20 cellular contexts compared by ENCODE assay signal in the genomic region with DNA sequence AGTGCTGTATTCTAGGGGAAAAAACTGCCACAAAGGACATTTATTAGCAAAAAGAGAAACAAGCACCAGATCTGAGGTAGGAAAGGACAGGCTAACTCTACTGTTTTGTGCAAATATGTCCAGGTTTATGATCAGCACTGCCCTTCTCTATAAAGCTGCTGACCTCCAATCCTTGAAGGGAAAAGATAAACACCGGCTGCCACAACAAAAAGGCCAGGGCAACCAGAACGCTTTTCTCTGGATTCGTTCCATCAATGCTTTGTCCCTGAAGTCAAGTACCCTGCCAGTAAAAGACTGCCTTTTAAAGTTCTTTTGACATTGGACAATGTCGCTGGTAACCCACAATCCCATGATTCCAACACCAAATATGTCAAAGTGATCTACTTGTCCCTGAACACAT. TPM values are rescaled to one million over a fixed set of nuclear protein-coding genes. Genes with fewer than 3 reads are reported as not detected.
DNase-seq lines count a peak whose midpoint lies in the region; ATAC-seq and TF ChIP-seq lines count a peak whose summit lies in the region.
"Had no signal": no experiment of that assay in that cellular context is flagged by ENCODE, and none has a peak within 500 bp of the region (broad histone marks: within the 10 kb centered on the region; RNA-seq: fewer than 3 reads in every experiment).

No MANE protein-coding gene starts in this region.

- no peak overlapping the region for H3K4me3 ChIP-seq in left ventricle myocardium inferior
- H3K4me3 ChIP-seq: hepatocyte, neural progenitor cell, psoas muscle, testis had no signal

- H3K4me3 Mint-ChIP-seq in natural killer cell = no peak overlapping the region
- H3K4me3 Mint-ChIP-seq in natural killer cell treated with Interleukin-12 subunit alpha and Interleukin-12 subunit beta and Interleukin-15 and Interleukin-18, amount 100 ng/mL, for 72 hours = no peak overlapping the region
- H3K4me3 Mint-ChIP-seq in stimulated activated effector memory CD8-positive, alpha-beta T cell treated with anti-CD3 and anti-CD28 coated beads, Interleukin-12 subunit alpha, Interleukin-12 subunit beta, amount 100 ng/mL, for 72 hours = no peak overlapping the region
- H3K4me3 Mint-ChIP-seq: neural progenitor cell had no signal

- peaks cover 2 to 4% of the 10 kb centered on the region in 2 donors for H3K9me3 Mint-ChIP-seq in natural killer cell
- peaks cover 4% of the 10 kb centered on the region for H3K9me3 Mint-ChIP-seq in natural killer cell treated with Interleukin-12 subunit alpha and Interleukin-12 subunit beta and Interleukin-15 and Interleukin-18, amount 100 ng/mL, for 72 hours
- H3K9me3 Mint-ChIP-seq in stimulated activated effector memory CD8-positive, alpha-beta T cell treated with anti-CD3 and anti-CD28 coated beads, Interleukin-12 subunit alpha, Interleukin-12 subunit beta, amount 100 ng/mL, for 72 hours = peaks cover 7% of the 10 kb centered on the region

- no peak for ATAC-seq in natural killer cell
- no peak for ATAC-seq in natural killer cell treated with Interleukin-12 subunit alpha and Interleukin-12 subunit beta and Interleukin-15 and Interleukin-18, amount 100 ng/mL, for 72 hours
- ATAC-seq in stimulated activated effector memory CD8-positive, alpha-beta T cell treated with anti-CD3 and anti-CD28 coated beads, Interleukin-12 subunit alpha, Interleukin-12 subunit beta, amount 100 ng/mL, for 72 hours = no peak
- ATAC-seq: psoas muscle had no signal

- intact Hi-C loops in natural killer cell (cut with micrococcal nuclease) (no loop called here), left ventricle myocardium inferior (cut with micrococcal nuclease) (no loop called here)

- DNase-seq in natural killer cell (no peak), NCI-H774 (lab: John Stamatoyannopoulos, UW) (peak; percentile 39), left ventricle myocardium inferior (no peak), H4 (ENCODE audit: low spot score) (no peak), MV-4-11 (lab: John Stamatoyannopoulos, UW) (no peak), CD1c-positive myeloid dendritic cell (ENCODE audit: extremely low spot score) (no peak)
- no peak for DNase-seq in natural killer cell treated with Interleukin-12 subunit alpha and Interleukin-12 subunit beta and Interleukin-15 and Interleukin-18, amount 100 ng/mL, for 72 hours (ENCODE audit: low spot score)
- no peak for DNase-seq in stimulated activated effector memory CD8-positive, alpha-beta T cell treated with anti-CD3 and anti-CD28 coated beads, Interleukin-12 subunit alpha, Interleukin-12 subunit beta, amount 100 ng/mL, for 72 hours (ENCODE audit: low spot score in 2 of 2)
- DNase-seq: activated gamma-delta T cell, AML-193, islet precursor cell, mesendoderm, NCI-H146, NCI-H446 treated with DMSO at 0.1 percent for 48 hours, psoas muscle, T-helper 1 cell, testis, WERI-Rb-1 had no signal

- H3K27me3 ChIP-seq in left ventricle myocardium inferior (ENCODE audit: low read depth) = no peaks in the 10 kb centered on the region
- H3K27me3 ChIP-seq: hepatocyte, neural progenitor cell, testis had no signal

- TF ChIP-seq CTCF in natural killer cell (IDR thresholded peaks at IDR 0.05) = no peak
- TF ChIP-seq CTCF in left ventricle myocardium inferior (IDR thresholded peaks at IDR 0.05; ENCODE audit: borderline replicate concordance) = no peak

- H3K9me3 ChIP-seq in left ventricle myocardium inferior (replicated peaks) = peaks cover 15% of the 10 kb centered on the region
- H3K9me3 ChIP-seq: testis had no signal

- H3K27me3 Mint-ChIP-seq in natural killer cell (ENCODE audit: low read depth in 2 of 2) = no peaks in the 10 kb centered on the region
- no peaks in the 10 kb centered on the region for H3K27me3 Mint-ChIP-seq in natural killer cell treated with Interleukin-12 subunit alpha and Interleukin-12 subunit beta and Interleukin-15 and Interleukin-18, amount 100 ng/mL, for 72 hours

- peaks cover 81% of the 10 kb centered on the region for H3K4me1 ChIP-seq in left ventricle myocardium inferior

- H3K27ac Mint-ChIP-seq in natural killer cell = peak overlapping the region; percentile 55 to 71
- H3K27ac Mint-ChIP-seq in natural killer cell treated with Interleukin-12 subunit alpha and Interleukin-12 subunit beta and Interleukin-15 and Interleukin-18, amount 100 ng/mL, for 72 hours = no peak overlapping the region
- H3K27ac Mint-ChIP-seq in stimulated activated effector memory CD8-positive, alpha-beta T cell treated with anti-CD3 and anti-CD28 coated beads, Interleukin-12 subunit alpha, Interleukin-12 subunit beta, amount 100 ng/mL, for 72 hours = peak overlapping the region; percentile 36
- H3K27ac Mint-ChIP-seq: neural progenitor cell had no signal

- H3K36me3 Mint-ChIP-seq in natural killer cell = peaks cover 12% of the 10 kb centered on the region
- H3K36me3 Mint-ChIP-seq in natural killer cell treated with Interleukin-12 subunit alpha and Interleukin-12 subunit beta and Interleukin-15 and Interleukin-18, amount 100 ng/mL, for 72 hours = peaks cover 14% of the 10 kb centered on the region
- H3K36me3 Mint-ChIP-seq in stimulated activated effector memory CD8-positive, alpha-beta T cell treated with anti-CD3 and anti-CD28 coated beads, Interleukin-12 subunit alpha, Interleukin-12 subunit beta, amount 100 ng/mL, for 72 hours = peaks cover 63% of the 10 kb centered on the region

- peaks cover 67 to 80% of the 10 kb centered on the region in 2 donors for H3K4me1 Mint-ChIP-seq in natural killer cell
- H3K4me1 Mint-ChIP-seq in natural killer cell treated with Interleukin-12 subunit alpha and Interleukin-12 subunit beta and Interleukin-15 and Interleukin-18, amount 100 ng/mL, for 72 hours (ENCODE audit: low read depth in 2 of 2) = peaks cover 43 to 45% of the 10 kb centered on the region in 2 donors
- peaks cover 74% of the 10 kb centered on the region for H3K4me1 Mint-ChIP-seq in stimulated activated effector memory CD8-positive, alpha-beta T cell treated with anti-CD3 and anti-CD28 coated beads, Interleukin-12 subunit alpha, Interleukin-12 subunit beta, amount 100 ng/mL, for 72 hours
- H3K4me1 Mint-ChIP-seq: neural progenitor cell had no signal

- H3K27ac ChIP-seq in left ventricle myocardium inferior (replicated peaks) = peak overlapping the region; percentile 87
- H3K27ac ChIP-seq: hepatocyte, psoas muscle, testis, WERI-Rb-1 had no signal

- peaks cover 14% of the 10 kb centered on the region for H3K36me3 ChIP-seq in left ventricle myocardium inferior

RNA-seq across cellular contexts. Expression of a gene that starts 21.0 kb away (rescaled TPM):
- total RNA-seq in natural killer cell = 100 to 1,000 TPM; 138 to 160 (median 148) TPM
- 100 to 1,000 TPM in 1 of 2 donors, 10 to 100 TPM in 1; 92.1 to 102 TPM for total RNA-seq in natural killer cell treated with Interleukin-12 subunit alpha and Interleukin-12 subunit beta and Interleukin-15 and Interleukin-18, amount 100 ng/mL, for 72 hours
- 80.9 TPM for total RNA-seq in left ventricle myocardium inferior
- 102 and 113 TPM in 2 replicates for total RNA-seq in H4 (2014; rRNA removed; shearing (Covaris generic))

Comparison
In these comparisons a context has a peak if more than half of its experiments do, and no peak if none do; other contexts are left out.
1. H3K27ac Mint-ChIP-seq: peak in natural killer cell (2 of 2) and stimulated activated effector memory CD8-positive, alpha-beta T cell treated with anti-CD3 and anti-CD28 coated beads, Interleukin-12 subunit alpha, Interleukin-12 subunit beta, amount 100 ng/mL, for 72 hours (single experiment); none in natural killer cell treated with Interleukin-12 subunit alpha and Interleukin-12 subunit beta and Interleukin-15 and Interleukin-18, amount 100 ng/mL, for 72 hours (0 of 2).